ENCODE assay signal across 8 cellular contexts in the genomic region with DNA sequence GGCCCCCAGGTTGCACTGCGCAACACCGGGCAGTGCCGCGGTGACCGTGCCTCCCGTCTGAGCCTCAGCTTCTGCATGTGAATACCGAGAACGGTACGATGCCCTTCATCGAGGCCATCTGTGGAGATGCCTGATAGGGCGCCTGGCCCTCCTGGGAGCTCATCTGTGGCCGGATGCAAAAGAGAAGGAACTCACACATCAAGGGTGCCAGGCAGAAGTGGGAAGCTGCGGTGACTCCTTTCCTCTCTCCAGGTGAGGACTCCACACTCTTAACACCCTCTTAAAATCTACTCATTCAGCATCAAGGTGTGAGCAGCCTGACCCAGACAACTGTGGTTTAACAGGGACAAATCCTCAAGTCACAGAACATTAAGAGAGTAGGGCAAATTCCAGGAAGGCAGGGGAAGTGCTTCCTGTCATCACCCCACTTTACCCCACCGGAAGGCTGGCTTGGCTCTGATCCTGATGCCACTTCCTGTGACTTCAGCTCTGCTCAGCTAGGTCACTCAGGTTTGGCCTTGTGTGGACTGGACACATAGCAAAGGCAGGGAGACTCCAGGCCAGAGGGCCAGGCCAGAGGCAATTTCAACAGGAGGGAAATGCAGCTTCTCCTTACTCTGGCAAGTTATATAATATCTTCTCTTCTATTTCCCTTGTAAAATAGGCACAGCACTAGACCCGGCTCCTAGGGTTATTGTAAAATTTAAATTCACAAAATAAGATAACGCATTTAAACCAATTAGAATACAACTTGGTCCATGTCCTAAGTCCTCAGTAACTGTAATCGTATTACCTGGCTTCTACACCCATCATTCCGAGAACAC.
DNase-seq lines count a peak whose midpoint lies in the region; ATAC-seq and TF ChIP-seq lines count a peak whose summit lies in the region.

No MANE protein-coding gene starts in this region.

- peak overlapping the region; percentile 53 for H3K4me3 Mint-ChIP-seq in CD4-positive, alpha-beta T cell
- H3K4me3 Mint-ChIP-seq in chondrocyte (ENCODE audit: unreplicated experiment) = no peak overlapping the region

- peak; percentile 31 for ATAC-seq in CD4-positive, alpha-beta T cell (ENCODE audit: poor library complexity)
- ATAC-seq in GM19324 (IDR thresholded peaks at IDR 0.05; ENCODE audit: low FRiP score, unreplicated experiment) (no peak), GM21737 (IDR thresholded peaks at IDR 0.05; ENCODE audit: unreplicated experiment) (no peak)

- no peaks in the 10 kb centered on the region for H3K27me3 ChIP-seq in CD4-positive, alpha-beta T cell (ENCODE audit: control insufficient read depth, insufficient read depth, low read length)

- H3K4me1 Mint-ChIP-seq in CD4-positive, alpha-beta T cell (ENCODE audit: low read depth) = peaks cover 51% of the 10 kb centered on the region
- H3K4me1 Mint-ChIP-seq in chondrocyte (ENCODE audit: low read depth) = peaks cover 25% of the 10 kb centered on the region

- intact Hi-C loops in CD4-positive, alpha-beta T cell (cut with DNase I, micrococcal nuclease) = no loop called here

- no peaks in the 10 kb centered on the region for H3K9me3 Mint-ChIP-seq in CD4-positive, alpha-beta T cell
- no peaks in the 10 kb centered on the region for H3K9me3 Mint-ChIP-seq in chondrocyte (ENCODE audit: low read depth)

- no peak for TF ChIP-seq CTCF in CD4-positive, alpha-beta T cell (IDR thresholded peaks at IDR 0.05)
- TF ChIP-seq CTCF in chondrocyte (IDR thresholded peaks at IDR 0.05) = no peak

- H3K27ac Mint-ChIP-seq in CD4-positive, alpha-beta T cell = peak overlapping the region; percentile 78
- H3K27ac Mint-ChIP-seq in chondrocyte (ENCODE audit: unreplicated experiment) = no peak overlapping the region

- H3K27ac ChIP-seq in CD4-positive, alpha-beta T cell (ENCODE audit: low read depth, low read length) = peak overlapping the region; percentile 31

- peak in 2 of 10 experiments; percentile 17 to 43 for DNase-seq in CD4-positive, alpha-beta T cell
- DNase-seq in M059J (ENCODE audit: low read depth) (peak; percentile 97), kidney tubule cell (ENCODE audit: low spot score) (peak; percentile 86), chondrocyte (ENCODE audit: low spot score) (no peak)
- DNase-seq in activated effector memory CD4-positive, alpha-beta T cell treated with anti-CD3 and anti-CD28 coated beads, Interleukin-2, amount 50 U/mL, for 16 hours = peak; percentile 72
- no peak for DNase-seq in central memory CD4-positive, alpha-beta T cell

- POLR2A ChIA-PET in CD4-positive, alpha-beta T cell (lab: Charles Lee) = interaction anchor here (0.9 to 1.4 kb wide), 2 partner anchors 9 to 105 kb away, joined by 3 to 6 read pairs; partner anchors contain the start of gene PPIL1

- H3K27me3 Mint-ChIP-seq in CD4-positive, alpha-beta T cell = no peaks in the 10 kb centered on the region
- peaks cover 3% of the 10 kb centered on the region for H3K27me3 Mint-ChIP-seq in chondrocyte (ENCODE audit: low read depth)

- H3K9me3 ChIP-seq in CD4-positive, alpha-beta T cell (ENCODE audit: control insufficient read depth, low read length) = no peaks in the 10 kb centered on the region

- H3K36me3 Mint-ChIP-seq in CD4-positive, alpha-beta T cell (ENCODE audit: low read depth) = no peaks in the 10 kb centered on the region
- H3K36me3 Mint-ChIP-seq in chondrocyte (ENCODE audit: low read depth) = no peaks in the 10 kb centered on the region

- CTCF ChIA-PET in CD4-positive, alpha-beta T cell (lab: Charles Lee) = interaction anchor here (0.8 to 2.3 kb wide), 3 partner anchors 12 to 248 kb away, joined by 4 to 7 read pairs (median 4); no protein-coding TSS in a partner anchor

Comparison
In these comparisons a context has a peak if more than half of its experiments do, and no peak if none do; other contexts are left out.
1. DNase-seq: peak in M059J (single experiment), activated effector memory CD4-positive, alpha-beta T cell treated with anti-CD3 and anti-CD28 coated beads, Interleukin-2, amount 50 U/mL, for 16 hours (single experiment) and kidney tubule cell (single experiment); none in chondrocyte (single experiment) and central memory CD4-positive, alpha-beta T cell (single experiment).